14 cellular contexts compared by ENCODE assay signal in the genomic region with DNA sequence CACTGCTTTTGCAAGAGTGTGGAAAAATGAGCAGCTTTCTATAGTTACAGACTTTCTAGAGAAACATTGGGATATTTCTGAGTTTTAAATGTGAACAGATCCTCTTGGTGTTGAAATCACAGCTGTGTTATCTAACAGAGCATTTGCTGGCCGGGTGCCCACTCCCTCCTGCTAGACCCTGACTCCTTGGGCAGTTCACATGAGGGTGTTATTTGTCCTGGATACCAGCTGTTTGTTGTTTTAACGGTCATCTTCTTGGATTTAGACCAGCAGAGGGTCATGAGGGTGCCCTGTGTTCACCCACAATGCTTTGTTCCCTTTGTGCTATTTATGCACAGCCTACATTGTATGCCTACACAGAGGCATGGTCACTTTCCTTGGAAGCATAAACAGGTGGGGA.
A peak's percentile ranks its signal among the peaks of the same experiment; 100 is the strongest.
DNase-seq lines count a peak whose midpoint lies in the region; ATAC-seq and TF ChIP-seq lines count a peak whose summit lies in the region.
"Had no signal": no experiment of that assay in that cellular context is flagged by ENCODE, and none has a peak within 500 bp of the region (broad histone marks: within the 10 kb centered on the region; RNA-seq: fewer than 3 reads in every experiment).

No MANE protein-coding gene starts in this region.

- TF ChIP-seq POLR2A in testis (IDR thresholded peaks at IDR 0.05): no peak

- TF ChIP-seq CTCF in brain microvascular endothelial cell (IDR thresholded peaks at IDR 0.05; ENCODE audit: low read depth, low read length, missing control alignments): no peak
- TF ChIP-seq CTCF in hepatocyte (IDR thresholded peaks at IDR 0.05; ENCODE audit: poor library complexity): no peak
- no peak for TF ChIP-seq CTCF in testis (IDR thresholded peaks at IDR 0.05)
- TF ChIP-seq CTCF in progenitor cell of endocrine pancreas (IDR thresholded peaks at IDR 0.05; ENCODE audit: unreplicated experiment): no peak

- peaks cover 15% of the 10 kb centered on the region for H3K36me3 Mint-ChIP-seq in progenitor cell of endocrine pancreas (ENCODE audit: insufficient read depth)

- no peaks in the 10 kb centered on the region for H3K4me1 Mint-ChIP-seq in progenitor cell of endocrine pancreas (ENCODE audit: low read depth)

- no peaks in the 10 kb centered on the region for H3K79me2 ChIP-seq in hepatocyte

- in situ Hi-C loops in brain microvascular endothelial cell (cut with HindIII; ENCODE audit: low pct_ligation_motif_present, low sequenced_read_pairs): loop anchor here (25.0 kb wide), 1 partner anchor 867 kb away; no protein-coding TSS in a partner anchor

- WGBS in hepatocyte (ENCODE audit: low lambda C conversion rate, missing lambda C conversion rate): 63% methylated on average over 2 of the region's 2 CpGs
- 15 to 50% methylated on average over 2 of the region's 2 CpGs for WGBS in testis, 2 donors

- H3K27me3 Mint-ChIP-seq in progenitor cell of endocrine pancreas: peaks cover 10% of the 10 kb centered on the region
- H3K27me3 Mint-ChIP-seq: type B pancreatic cell had no signal

- H3K27ac ChIP-seq in brain microvascular endothelial cell: no peak overlapping the region
- no peak overlapping the region for H3K27ac ChIP-seq in hepatocyte
- no peak overlapping the region for H3K27ac ChIP-seq in testis
- H3K27ac ChIP-seq: KMS-11, WERI-Rb-1 had no signal

- H3K4me1 ChIP-seq in hepatocyte (ENCODE audit: insufficient read depth): peaks cover 5% of the 10 kb centered on the region
- no peaks in the 10 kb centered on the region for H3K4me1 ChIP-seq in testis
- H3K4me1 ChIP-seq: HAP-1, spleen had no signal

- H3K36me3 ChIP-seq in brain microvascular endothelial cell (replicated peaks) (no peaks in the 10 kb centered on the region), hepatocyte (replicated peaks; ENCODE audit: insufficient read depth, low read depth) (no peaks in the 10 kb centered on the region), testis (ENCODE audit: low read depth, missing control alignments) (no peaks in the 10 kb centered on the region)

- H3K9me3 ChIP-seq in hepatocyte (ENCODE audit: low read depth): no peaks in the 10 kb centered on the region
- H3K9me3 ChIP-seq in testis: no peaks in the 10 kb centered on the region
- H3K9me3 ChIP-seq: HAP-1, spleen had no signal

- intact Hi-C loops in testis (cut with DNase I; ENCODE audit: low total_unique reads): no loop called here

- H3K4me3 Mint-ChIP-seq in progenitor cell of endocrine pancreas (ENCODE audit: low read depth): no peak overlapping the region
- H3K4me3 Mint-ChIP-seq: type B pancreatic cell had no signal

- DNase-seq in NCI-H748 (lab: John Stamatoyannopoulos, UW; ENCODE audit: unreplicated experiment) (peak; percentile 3), NCI-H748 treated with DMSO at 0.1 percent for 48 hours (lab: John Stamatoyannopoulos, UW) (no peak), brain microvascular endothelial cell (peak; percentile 91), hepatocyte (ENCODE audit: low spot score) (peak; percentile 67), testis (peak; percentile 45), progenitor cell of endocrine pancreas (ENCODE audit: low spot score, unreplicated experiment) (no peak)
- DNase-seq: NCI-H345, spleen, WERI-Rb-1 had no signal

- no peak overlapping the region for H2AFZ ChIP-seq in hepatocyte

- H3K9me2 ChIP-seq in hepatocyte (replicated peaks; ENCODE audit: insufficient read depth): no peaks in the 10 kb centered on the region

- H3K27ac Mint-ChIP-seq in progenitor cell of endocrine pancreas: no peak overlapping the region
- H3K27ac Mint-ChIP-seq: type B pancreatic cell had no signal

- H3K9me3 Mint-ChIP-seq in progenitor cell of endocrine pancreas (ENCODE audit: low read depth): peaks cover 16% of the 10 kb centered on the region

- no peak overlapping the region for H3K4me2 ChIP-seq in hepatocyte
- H3K4me2 ChIP-seq: KMS-11 had no signal

- ATAC-seq in GM21526 (IDR thresholded peaks at IDR 0.05; ENCODE audit: low FRiP score, unreplicated experiment) (no peak), GM18517 (IDR thresholded peaks at IDR 0.05; ENCODE audit: unreplicated experiment) (no peak)

- no peak overlapping the region for H3K4me3 ChIP-seq in brain microvascular endothelial cell (ENCODE audit: low read depth, low read length)
- no peak overlapping the region for H3K4me3 ChIP-seq in hepatocyte
- no peak overlapping the region for H3K4me3 ChIP-seq in testis
- H3K4me3 ChIP-seq: HAP-1, spleen had no signal

- H3K27me3 ChIP-seq in brain microvascular endothelial cell (replicated peaks) (no peaks in the 10 kb centered on the region), hepatocyte (no peaks in the 10 kb centered on the region), testis (no peaks in the 10 kb centered on the region)
- H3K27me3 ChIP-seq: spleen had no signal

- H4K20me1 ChIP-seq in hepatocyte (ENCODE audit: insufficient read depth, poor library complexity, severe bottlenecking): no peaks in the 10 kb centered on the region

Comparison
In these comparisons a context has a peak if more than half of its experiments do, and no peak if none do; other contexts are left out.
1. DNase-seq: peak in NCI-H748 (single experiment), brain microvascular endothelial cell (single experiment), hepatocyte (single experiment) and testis (single experiment); none in NCI-H748 treated with DMSO at 0.1 percent for 48 hours (single experiment) and progenitor cell of endocrine pancreas (single experiment).